ENCODE assay signal across 1 cellular context in genomic region chr5:62283856-62284255, GRCh38.
TF ChIP-seq lines count a peak whose summit lies in the region.

No MANE protein-coding gene starts in this region.

TF ChIP-seq in SK-N-SH, 30 proteins besides CTCF, POLR2A, EP300 and RAD21 (continued from another document):
- TF ChIP-seq REST (IDR thresholded peaks at IDR 0.05; ENCODE audit: low read depth, low read length) (no peak), MEF2A (IDR thresholded peaks at IDR 0.05; ENCODE audit: borderline replicate concordance, low read depth) (no peak), RCOR1 (IDR thresholded peaks at IDR 0.05; ENCODE audit: low read length) (no peak), EZH2phosphoT487 (IDR thresholded peaks at IDR 0.05; ENCODE audit: borderline replicate concordance, low read depth) (no peak)
